34 cellular contexts compared by ENCODE assay signal in genomic region chr5:117189772-117190171, GRCh38.
"Had no signal": no experiment of that assay in that cellular context is flagged by ENCODE, and none has a peak within 500 bp of the region (broad histone marks: within the 10 kb centered on the region; RNA-seq: fewer than 3 reads in every experiment).

No MANE protein-coding gene starts in this region.

- H3K27ac Mint-ChIP-seq: activated B cell treated with CpG ODN at 0.5 μM for 24 hours; activated CD4-positive, alpha-beta memory T cell treated with anti-CD3 and anti-CD28 coated beads for 36 hours; activated CD4-positive, alpha-beta T cell treated with anti-CD3 and anti-CD28 coated beads, Interleukin-2, amount 10 ng/mL, durations not matched to agents 24 days and 14 days; activated CD8-positive, alpha-beta memory T cell treated with anti-CD3 and anti-CD28 coated beads, Interleukin-2, amount 10 ng/mL, durations not matched to agents 7 days and 5 days; activated CD8-positive, alpha-beta T cell treated with anti-CD3 and anti-CD28 coated beads, Interleukin-2, amount 10 ng/mL, durations not matched to agents 7 days and 5 days; activated naive CD4-positive, alpha-beta T cell treated with anti-CD3 and anti-CD28 coated beads, Interleukin-2, amount 10 ng/mL, durations not matched to agents 7 days and 5 days; activated naive CD4-positive, alpha-beta T cell treated with anti-CD3 and anti-CD28 coated beads, Interleukin-2, amount 50 U/mL, for 24 hours; activated naive CD8-positive, alpha-beta T cell; activated naive CD8-positive, alpha-beta T cell treated with anti-CD3 and anti-CD28 coated beads, Interleukin-2, amount 10 ng/mL, durations not matched to agents 7 days and 5 days; activated naive CD8-positive, alpha-beta T cell treated with anti-CD3 and anti-CD28 coated beads, Interleukin-2, amount 50 U/mL, for 24 hours; activated T-cell treated with anti-CD3 and anti-CD28 coated beads, Interleukin-2, amount 50 U/mL, for 24 hours; activated T-helper 2 cell treated with anti-CD3 and anti-CD28 coated beads, Interferon-gamma antibody, Interleukin-2, Interleukin-4, amounts not matched to agents 10 μg/mL and 5 μg/mL and 100 μg/mL, durations not matched to agents 14 hours and 24 hours and 36 hours; brain; T-helper 1 cell treated with Interleukin-12 subunit alpha and Interleukin-12 subunit beta and Interleukin-4 antibody, amounts not matched to agents 30 μg/mL and 1 μg/mL, for 36 hours; T-helper 2 cell treated with Interferon-gamma antibody and Interleukin-4, amounts not matched to agents 5 μg/mL and 100 μg/mL, for 36 hours had no signal

- H3K4me1 Mint-ChIP-seq: activated B cell treated with CpG ODN at 0.5 μM for 24 hours; activated CD4-positive, alpha-beta T cell treated with anti-CD3 and anti-CD28 coated beads, Interleukin-2, amount 10 ng/mL, durations not matched to agents 24 days and 14 days; activated CD8-positive, alpha-beta memory T cell treated with anti-CD3 and anti-CD28 coated beads, Interleukin-2, amount 10 ng/mL, durations not matched to agents 7 days and 5 days; activated naive CD4-positive, alpha-beta T cell treated with anti-CD3 and anti-CD28 coated beads, Interleukin-2, amount 10 ng/mL, durations not matched to agents 7 days and 5 days; activated naive CD4-positive, alpha-beta T cell treated with anti-CD3 and anti-CD28 coated beads, Interleukin-2, amount 50 U/mL, for 24 hours; activated naive CD8-positive, alpha-beta T cell treated with anti-CD3 and anti-CD28 coated beads, Interleukin-2, amount 10 ng/mL, durations not matched to agents 7 days and 5 days; activated naive CD8-positive, alpha-beta T cell treated with anti-CD3 and anti-CD28 coated beads, Interleukin-2, amount 50 U/mL, for 24 hours had no signal

- FAIRE-seq: colon, TTC549 had no signal

- H3K4me3 Mint-ChIP-seq: activated B cell treated with CpG ODN at 0.5 μM for 24 hours; activated CD4-positive, alpha-beta memory T cell treated with anti-CD3 and anti-CD28 coated beads for 36 hours; activated CD4-positive, alpha-beta T cell treated with anti-CD3 and anti-CD28 coated beads, Interleukin-2, amount 10 ng/mL, durations not matched to agents 24 days and 14 days; activated CD8-positive, alpha-beta memory T cell treated with anti-CD3 and anti-CD28 coated beads, Interleukin-2, amount 10 ng/mL, durations not matched to agents 7 days and 5 days; activated CD8-positive, alpha-beta T cell treated with anti-CD3 and anti-CD28 coated beads, Interleukin-2, amount 10 ng/mL, durations not matched to agents 7 days and 5 days; activated naive CD4-positive, alpha-beta T cell treated with anti-CD3 and anti-CD28 coated beads, Interleukin-2, amount 10 ng/mL, durations not matched to agents 7 days and 5 days; activated naive CD4-positive, alpha-beta T cell treated with anti-CD3 and anti-CD28 coated beads, Interleukin-2, amount 50 U/mL, for 24 hours; activated naive CD8-positive, alpha-beta T cell; activated naive CD8-positive, alpha-beta T cell treated with anti-CD3 and anti-CD28 coated beads, Interleukin-2, amount 10 ng/mL, durations not matched to agents 7 days and 5 days; activated naive CD8-positive, alpha-beta T cell treated with anti-CD3 and anti-CD28 coated beads, Interleukin-2, amount 50 U/mL, for 24 hours; activated T-cell treated with anti-CD3 and anti-CD28 coated beads, Interleukin-2, amount 50 U/mL, for 24 hours; brain; T-helper 1 cell treated with Interleukin-12 subunit alpha and Interleukin-12 subunit beta and Interleukin-4 antibody, amounts not matched to agents 30 μg/mL and 1 μg/mL, for 36 hours; T-helper 2 cell treated with Interferon-gamma antibody and Interleukin-4, amounts not matched to agents 5 μg/mL and 100 μg/mL, for 36 hours had no signal

- H3K9me3 Mint-ChIP-seq: activated CD4-positive, alpha-beta memory T cell treated with anti-CD3 and anti-CD28 coated beads for 36 hours; activated naive CD8-positive, alpha-beta T cell treated with anti-CD3 and anti-CD28 coated beads, Interleukin-2, amount 10 ng/mL, durations not matched to agents 7 days and 5 days; activated naive CD8-positive, alpha-beta T cell treated with anti-CD3 and anti-CD28 coated beads, Interleukin-2, amount 50 U/mL, for 24 hours; activated T-helper 2 cell treated with anti-CD3 and anti-CD28 coated beads, Interferon-gamma antibody, Interleukin-2, Interleukin-4, amounts not matched to agents 10 μg/mL and 5 μg/mL and 100 μg/mL, durations not matched to agents 14 hours and 24 hours and 36 hours; T-helper 2 cell treated with Interferon-gamma antibody and Interleukin-4, amounts not matched to agents 5 μg/mL and 100 μg/mL, for 36 hours had no signal

- H3K4me1 ChIP-seq: ascending aorta had no signal

- H3K27me3 Mint-ChIP-seq: activated B cell treated with CpG ODN at 0.5 μM for 24 hours; activated CD4-positive, alpha-beta memory T cell treated with anti-CD3 and anti-CD28 coated beads for 36 hours; activated CD4-positive, alpha-beta T cell treated with anti-CD3 and anti-CD28 coated beads, Interleukin-2, amount 10 ng/mL, durations not matched to agents 24 days and 14 days; activated CD8-positive, alpha-beta memory T cell treated with anti-CD3 and anti-CD28 coated beads, Interleukin-2, amount 10 ng/mL, durations not matched to agents 7 days and 5 days; activated naive CD4-positive, alpha-beta T cell treated with anti-CD3 and anti-CD28 coated beads, Interleukin-2, amount 10 ng/mL, durations not matched to agents 7 days and 5 days; activated naive CD4-positive, alpha-beta T cell treated with anti-CD3 and anti-CD28 coated beads, Interleukin-2, amount 50 U/mL, for 24 hours; activated naive CD8-positive, alpha-beta T cell; activated naive CD8-positive, alpha-beta T cell treated with anti-CD3 and anti-CD28 coated beads, Interleukin-2, amount 10 ng/mL, durations not matched to agents 7 days and 5 days; activated naive CD8-positive, alpha-beta T cell treated with anti-CD3 and anti-CD28 coated beads, Interleukin-2, amount 50 U/mL, for 24 hours; activated T-cell treated with anti-CD3 and anti-CD28 coated beads, Interleukin-2, amount 50 U/mL, for 24 hours; brain had no signal

- DNase-seq: activated B cell treated with CpG ODN at 0.5 μM for 24 hours; activated CD4-positive, alpha-beta memory T cell treated with anti-CD3 and anti-CD28 coated beads for 36 hours; activated CD4-positive, alpha-beta T cell treated with anti-CD3 and anti-CD28 coated beads for 4 hours; activated CD4-positive, alpha-beta T cell treated with anti-CD3 and anti-CD28 coated beads, Interleukin-2, amount 10 ng/mL, durations not matched to agents 24 days and 14 days; activated CD4-positive, alpha-beta T cell treated with anti-CD3 and anti-CD28 coated beads, Interleukin-2, amount 50 U/mL, for 1 hour; activated CD4-positive, alpha-beta T cell treated with anti-CD3 and anti-CD28 coated beads, Interleukin-2, amount 50 U/mL, for 4 hours; activated CD4-positive, CD25-positive, alpha-beta regulatory T cell treated with anti-CD3 and anti-CD28 coated beads, Interleukin-2, amount 50 U/mL, for 72 hours; activated CD8-positive, alpha-beta memory T cell treated with anti-CD3 and anti-CD28 coated beads for 24 hours; activated CD8-positive, alpha-beta memory T cell treated with anti-CD3 and anti-CD28 coated beads, Interleukin-2, amount 10 ng/mL, durations not matched to agents 7 days and 5 days; activated CD8-positive, alpha-beta memory T cell treated with anti-CD3 and anti-CD28 coated beads, Interleukin-2, amount 50 U/mL, for 48 hours; activated CD8-positive, alpha-beta T cell treated with anti-CD3 and anti-CD28 coated beads, Interleukin-2, amount 10 ng/mL, durations not matched to agents 7 days and 5 days; activated effector memory CD4-positive, alpha-beta T cell treated with Interleukin-2 at 50 U/mL for 16 hours; activated gamma-delta T cell; activated naive CD4-positive, alpha-beta T cell treated with anti-CD3 and anti-CD28 coated beads, Interleukin-2, amount 10 ng/mL, durations not matched to agents 7 days and 5 days; activated naive CD4-positive, alpha-beta T cell treated with Interleukin-2 at 50 U/mL for 16 hours; activated naive CD8-positive, alpha-beta T cell treated with anti-CD3 and anti-CD28 coated beads, Interleukin-2, amount 10 ng/mL, durations not matched to agents 7 days and 5 days; activated naive CD8-positive, alpha-beta T cell treated with anti-CD3 and anti-CD28 coated beads, Interleukin-2, amount 50 U/mL, for 24 hours; activated T-cell treated with anti-CD3 and anti-CD28 coated beads, Interleukin-2, amount 50 U/mL, for 24 hours; activated T-cell treated with anti-CD3 and anti-CD28 coated beads, Interleukin-2, amount 50 U/mL, for 48 hours; amygdala; anterior cingulate cortex; central memory CD4-positive, alpha-beta T cell; T-helper 2 cell; T-helper 9 cell had no signal

- H3K27me3 ChIP-seq: ascending aorta had no signal

- H3K36me3 ChIP-seq: ascending aorta had no signal

- H3K9me3 ChIP-seq: ascending aorta had no signal

- H3K36me3 Mint-ChIP-seq: activated CD4-positive, alpha-beta memory T cell treated with anti-CD3 and anti-CD28 coated beads for 36 hours; activated CD8-positive, alpha-beta memory T cell treated with anti-CD3 and anti-CD28 coated beads, Interleukin-2, amount 10 ng/mL, durations not matched to agents 7 days and 5 days; activated naive CD4-positive, alpha-beta T cell treated with anti-CD3 and anti-CD28 coated beads, Interleukin-2, amount 10 ng/mL, durations not matched to agents 7 days and 5 days; activated naive CD4-positive, alpha-beta T cell treated with anti-CD3 and anti-CD28 coated beads, Interleukin-2, amount 50 U/mL, for 24 hours; activated naive CD8-positive, alpha-beta T cell; activated naive CD8-positive, alpha-beta T cell treated with anti-CD3 and anti-CD28 coated beads, Interleukin-2, amount 10 ng/mL, durations not matched to agents 7 days and 5 days; brain had no signal

- H3K4me3 ChIP-seq: ascending aorta had no signal

- H3K27ac ChIP-seq: ascending aorta, VCaP had no signal

- ATAC-seq: activated CD8-positive, alpha-beta memory T cell treated with anti-CD3 and anti-CD28 coated beads, Interleukin-2, amount 10 ng/mL, durations not matched to agents 7 days and 5 days; activated CD8-positive, alpha-beta T cell treated with anti-CD3 and anti-CD28 coated beads, Interleukin-2, amount 10 ng/mL, durations not matched to agents 7 days and 5 days; activated naive CD8-positive, alpha-beta T cell treated with anti-CD3 and anti-CD28 coated beads, Interleukin-2, amount 50 U/mL, for 24 hours had no signal
